8 cellular contexts compared by ENCODE assay signal in the genomic region with DNA sequence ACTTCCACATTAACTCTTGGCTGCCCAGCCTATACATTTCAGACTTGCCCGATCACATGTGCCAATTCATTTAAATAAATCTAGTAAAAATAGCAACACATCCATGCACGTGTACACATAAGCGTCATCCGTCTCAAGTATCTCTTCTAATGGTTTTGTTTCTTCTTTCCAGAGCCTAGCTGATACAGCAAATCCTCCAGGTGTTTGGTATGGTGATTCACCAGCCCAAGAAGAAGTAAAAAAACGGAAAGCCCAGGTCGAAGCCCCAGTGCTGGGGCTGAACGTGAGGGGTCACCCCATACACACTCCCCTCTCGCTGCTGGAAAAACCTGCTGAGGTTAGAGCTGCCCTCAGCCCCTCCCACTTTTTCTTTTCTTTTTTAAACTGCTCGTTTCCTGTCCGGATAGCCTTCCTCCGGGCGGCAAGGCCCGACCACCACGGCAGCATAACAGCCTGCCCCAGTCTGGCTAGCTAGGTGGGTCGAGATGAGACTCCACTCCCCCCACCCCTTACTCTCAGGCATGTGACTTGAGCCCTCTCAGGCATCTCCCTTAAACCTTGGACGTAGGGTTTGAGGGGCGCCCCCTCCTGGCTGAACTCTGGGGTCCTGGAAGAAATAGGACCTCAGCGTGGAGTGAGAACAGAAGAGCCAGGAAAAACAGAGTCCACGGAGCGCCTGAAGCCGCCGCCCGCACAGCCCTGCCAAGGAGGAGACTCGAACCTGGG. TPM values are rescaled to one million over a fixed set of nuclear protein-coding genes. Genes with fewer than 3 reads are reported as not detected.
A peak's percentile ranks its signal among the peaks of the same experiment; 100 is the strongest.
DNase-seq lines count a peak whose midpoint lies in the region; ATAC-seq, FAIRE-seq and TF ChIP-seq lines count a peak whose summit lies in the region.

No MANE protein-coding gene starts in this region.

- H3K27ac Mint-ChIP-seq in Caco-2 (ENCODE audit: unreplicated experiment) = no peak overlapping the region

- ATAC-seq in HG03108 (IDR thresholded peaks at IDR 0.05; ENCODE audit: unreplicated experiment) = no peak
- no peak for ATAC-seq in sciatic nerve
- ATAC-seq in GM19395 (IDR thresholded peaks at IDR 0.05; ENCODE audit: unreplicated experiment) = no peak
- ATAC-seq in GM18861 (IDR thresholded peaks at IDR 0.05; ENCODE audit: unreplicated experiment) = no peak

- H3K27me3 ChIP-seq in Caco-2 (replicated peaks; ENCODE audit: control insufficient read depth, insufficient read depth, low read length) (no peaks in the 10 kb centered on the region), SJSA1 (replicated peaks) (peaks cover 70% of the 10 kb centered on the region)

- POLR2A ChIA-PET in Caco-2 (lab: Charles Lee) = no interaction called here

- no peak overlapping the region for H3K27ac ChIP-seq in SJSA1

- intact Hi-C loops in Caco-2 (cut with micrococcal nuclease; ENCODE audit: unreplicated experiment) = no loop called here
- intact Hi-C loops in sciatic nerve (cut with DNase I) = no loop called here

- H3K36me3 ChIP-seq in Caco-2 (ENCODE audit: control insufficient read depth, insufficient read depth, low read length) (no peaks in the 10 kb centered on the region), SJSA1 (no peaks in the 10 kb centered on the region)

- H3K4me3 Mint-ChIP-seq in Caco-2 (ENCODE audit: unreplicated experiment) = peak overlapping the region; percentile 55

- H3K4me1 ChIP-seq in Caco-2 (no peaks in the 10 kb centered on the region), SJSA1 (replicated peaks) (peaks cover 5% of the 10 kb centered on the region)

- peaks cover 6% of the 10 kb centered on the region for H3K36me3 Mint-ChIP-seq in Caco-2 (ENCODE audit: insufficient read depth, unreplicated experiment)

- H3K4me3 ChIP-seq in Caco-2 (ENCODE audit: low read depth, low read length) (no peak overlapping the region; the same call in 1 of the 2 replicates), SJSA1 (0 out of 2 replicates have a peak overlapping the region, but pooled peaks have one; percentile 7), foreskin fibroblast (ENCODE audit: low read depth in 1 of 2, low read length in 2 of 2) (no peak overlapping the region)

- H3K9me3 ChIP-seq in Caco-2 = no peaks in the 10 kb centered on the region
- 0 out of 2 replicates have a peak, but pooled peaks cover 4% of the 10 kb centered on the region for H3K9me3 ChIP-seq in SJSA1 (replicated peaks)

- DNase-seq in Caco-2 = no peak
- peak; percentile 63 for DNase-seq in H54 (ENCODE audit: insufficient read length, low spot score)
- DNase-seq in SJSA1 (ENCODE audit: low read depth in 1 of 2, low spot score in 2 of 2) = peak in 1 of 2 experiments; percentile 31
- DNase-seq in foreskin fibroblast = peak in 1 of 2 donors; percentile 15
- DNase-seq in sciatic nerve (ENCODE audit: low spot score) = no peak

- no peaks in the 10 kb centered on the region for H3K4me1 Mint-ChIP-seq in Caco-2 (ENCODE audit: low read depth, unreplicated experiment)

- H3K27me3 Mint-ChIP-seq in Caco-2 (ENCODE audit: insufficient read depth, unreplicated experiment) = no peaks in the 10 kb centered on the region

- no peak for TF ChIP-seq POLR2A in H54 (IDR thresholded peaks at IDR 0.05; ENCODE audit: low read depth, low read length)

- no TSS peak for BruUV-seq in Caco-2 (replicated peaks; lab: Mats Ljungman, UMichigan)

- CTCF ChIA-PET in Caco-2 (lab: Charles Lee) = no interaction called here

- H3K9me3 Mint-ChIP-seq in Caco-2 (ENCODE audit: unreplicated experiment) = no peaks in the 10 kb centered on the region

- FAIRE-seq in H54 (lab: Jason Lieb, UNC) = no peak

- TF ChIP-seq CTCF in Caco-2 (IDR thresholded peaks at IDR 0.05; ENCODE audit: insufficient read depth in 1 of 2, low read depth in 1 of 2, low read length in 1 of 2, severe bottlenecking in 1 of 2, unreplicated experiment in 1 of 2) (peak in 1 of 2 experiments; percentile 31), foreskin fibroblast (IDR thresholded peaks at IDR 0.05; ENCODE audit: low read depth, low read length) (peak; percentile 28)

RNA-seq across cellular contexts. Expression of a gene that starts 13.9 kb away (rescaled TPM):
- total RNA-seq in Caco-2 (2022) (not detected in 2 replicates), sciatic nerve (not detected)
- not detected in 2 replicates for total RNA-seq in SJSA1 (2014; rRNA removed; shearing (Covaris generic))

RNA-seq across cellular contexts. Expression of a gene that starts 39.2 kb away (rescaled TPM):
- 5.3 and 5.5 TPM in 2 replicates for total RNA-seq in Caco-2 (2022)
- 2.6 and 3.8 TPM in 2 replicates for total RNA-seq in SJSA1 (2014; rRNA removed; shearing (Covaris generic))
- total RNA-seq in sciatic nerve = 9.0 TPM
